In genomic region chr3:128549283-128550112, GRCh38 we compare ENCODE assay signal across 9 cellular contexts. TPM values are rescaled to one million over a fixed set of nuclear protein-coding genes. Genes with fewer than 3 reads are reported as not detected.
DNase-seq lines count a peak whose midpoint lies in the region; ATAC-seq and TF ChIP-seq lines count a peak whose summit lies in the region.
"Had no signal": no experiment of that assay in that cellular context is flagged by ENCODE, and none has a peak within 500 bp of the region (broad histone marks: within the 10 kb centered on the region; RNA-seq: fewer than 3 reads in every experiment).

No MANE protein-coding gene starts in this region.

- no peak overlapping the region for H3K27ac ChIP-seq in A673 (ENCODE audit: low read depth, low read length, poor library complexity, severe bottlenecking)

- no peak overlapping the region for H3K4me3 Mint-ChIP-seq in T-cell
- H3K4me3 Mint-ChIP-seq in CD14-positive monocyte, result peak overlapping the region in 1 of 2 donors; percentile 12
- H3K4me3 Mint-ChIP-seq: B cell had no signal

- intact Hi-C loops in A673 (cut with micrococcal nuclease; ENCODE audit: unreplicated experiment) (no loop called here), mucosa of descending colon (cut with DNase I, micrococcal nuclease) (no loop called here), CD14-positive monocyte (cut with micrococcal nuclease) (no loop called here)

- H3K4me3 ChIP-seq in A673 (ENCODE audit: low read depth, low read length, poor library complexity, severe bottlenecking), result no peak overlapping the region
- H3K4me3 ChIP-seq in mucosa of descending colon, result no peak overlapping the region

- POLR2A ChIA-PET in A673 (lab: Charles Lee; ENCODE audit: low non-redundant PET), result interaction anchor here (0.5 kb wide), 1 partner anchor 25 kb away, joined by 4 read pairs; no protein-coding TSS in a partner anchor
- POLR2A ChIA-PET in T-cell (lab: Charles Lee), result interaction anchor here in 1 of 2 donors (0.5 kb wide), 1 partner anchor 106 kb away, joined by 4 read pairs; no protein-coding TSS in a partner anchor

- BruUV-seq in A673 (replicated peaks; lab: Mats Ljungman, UMichigan), result no TSS peak

- H3K9me3 ChIP-seq in A673 (ENCODE audit: low read depth, low read length, poor library complexity, severe bottlenecking) (no peaks in the 10 kb centered on the region), mucosa of descending colon (no peaks in the 10 kb centered on the region)

- H3K27ac Mint-ChIP-seq in T-cell (no peak overlapping the region), CD14-positive monocyte (no peak overlapping the region)
- H3K27ac Mint-ChIP-seq: B cell had no signal

- TF ChIP-seq CTCF in A673 (conservative IDR thresholded peaks at IDR 0.05; ENCODE audit: low read depth, low read length), result no peak
- TF ChIP-seq CTCF in mucosa of descending colon (IDR thresholded peaks at IDR 0.05), result no peak
- no peak for TF ChIP-seq CTCF in CD14-positive monocyte (IDR thresholded peaks at IDR 0.05)

- no peaks in the 10 kb centered on the region for H3K9me3 Mint-ChIP-seq in T-cell
- peaks cover 0 to 3% (median 0%) of the 10 kb centered on the region in 7 donors for H3K9me3 Mint-ChIP-seq in CD14-positive monocyte

- CTCF ChIA-PET in A673 (lab: Charles Lee) (interaction anchor here (0.6 kb wide), 1 partner anchor 17 kb away, joined by 9 read pairs; no protein-coding TSS in a partner anchor), T-cell (lab: Charles Lee) (no interaction called here)

- H3K36me3 ChIP-seq in A673 (ENCODE audit: insufficient read depth, low read length, poor library complexity, severe bottlenecking) (no peaks in the 10 kb centered on the region), mucosa of descending colon (ENCODE audit: low read depth) (no peaks in the 10 kb centered on the region)

- H3K4me1 Mint-ChIP-seq in T-cell, result peaks cover 0 to 6% (median under 1%) of the 10 kb centered on the region in 3 donors
- peaks cover 20% of the 10 kb centered on the region for H3K4me1 Mint-ChIP-seq in CD14-positive monocyte

- peak; percentile 66 for ATAC-seq in esophagus mucosa
- no peak for ATAC-seq in mucosa of descending colon
- ATAC-seq in T-cell (replicated peaks in 1 of 4), result no peak

- H3K4me1 ChIP-seq in A673 (ENCODE audit: insufficient read depth, low read length, poor library complexity, severe bottlenecking) (peaks cover 11% of the 10 kb centered on the region), mucosa of descending colon (ENCODE audit: low read depth) (no peaks in the 10 kb centered on the region)

- peak; percentile 22 for DNase-seq in A673 (ENCODE audit: low spot score)
- DNase-seq in mucosa of descending colon, result peak in 2 of 3 donors; percentile 14 to 44
- DNase-seq in T-cell, result no peak
- DNase-seq in putamen (ENCODE audit: low spot score), result no peak
- DNase-seq in CD14-positive monocyte (ENCODE audit: low spot score), result no peak
- no peak for DNase-seq in activated effector memory CD4-positive, alpha-beta T cell treated with Interleukin-2 at 50 U/mL for 16 hours

- no peaks in the 10 kb centered on the region for H3K27me3 ChIP-seq in A673 (replicated peaks; ENCODE audit: insufficient read depth, low read depth, low read length, poor library complexity)

- H3K27me3 Mint-ChIP-seq in T-cell (peaks cover 38 to 41% of the 10 kb centered on the region in 2 donors), CD14-positive monocyte (ENCODE audit: low read depth in 3 of 3) (peaks cover 10 to 26% (median 13%) of the 10 kb centered on the region in 3 donors)

- no peaks in the 10 kb centered on the region for H3K36me3 Mint-ChIP-seq in T-cell
- no peaks in the 10 kb centered on the region for H3K36me3 Mint-ChIP-seq in CD14-positive monocyte

TF ChIP-seq in PFSK-1, 5 proteins besides CTCF, POLR2A, EP300 and RAD21:
- TF ChIP-seq, protein P1, sequence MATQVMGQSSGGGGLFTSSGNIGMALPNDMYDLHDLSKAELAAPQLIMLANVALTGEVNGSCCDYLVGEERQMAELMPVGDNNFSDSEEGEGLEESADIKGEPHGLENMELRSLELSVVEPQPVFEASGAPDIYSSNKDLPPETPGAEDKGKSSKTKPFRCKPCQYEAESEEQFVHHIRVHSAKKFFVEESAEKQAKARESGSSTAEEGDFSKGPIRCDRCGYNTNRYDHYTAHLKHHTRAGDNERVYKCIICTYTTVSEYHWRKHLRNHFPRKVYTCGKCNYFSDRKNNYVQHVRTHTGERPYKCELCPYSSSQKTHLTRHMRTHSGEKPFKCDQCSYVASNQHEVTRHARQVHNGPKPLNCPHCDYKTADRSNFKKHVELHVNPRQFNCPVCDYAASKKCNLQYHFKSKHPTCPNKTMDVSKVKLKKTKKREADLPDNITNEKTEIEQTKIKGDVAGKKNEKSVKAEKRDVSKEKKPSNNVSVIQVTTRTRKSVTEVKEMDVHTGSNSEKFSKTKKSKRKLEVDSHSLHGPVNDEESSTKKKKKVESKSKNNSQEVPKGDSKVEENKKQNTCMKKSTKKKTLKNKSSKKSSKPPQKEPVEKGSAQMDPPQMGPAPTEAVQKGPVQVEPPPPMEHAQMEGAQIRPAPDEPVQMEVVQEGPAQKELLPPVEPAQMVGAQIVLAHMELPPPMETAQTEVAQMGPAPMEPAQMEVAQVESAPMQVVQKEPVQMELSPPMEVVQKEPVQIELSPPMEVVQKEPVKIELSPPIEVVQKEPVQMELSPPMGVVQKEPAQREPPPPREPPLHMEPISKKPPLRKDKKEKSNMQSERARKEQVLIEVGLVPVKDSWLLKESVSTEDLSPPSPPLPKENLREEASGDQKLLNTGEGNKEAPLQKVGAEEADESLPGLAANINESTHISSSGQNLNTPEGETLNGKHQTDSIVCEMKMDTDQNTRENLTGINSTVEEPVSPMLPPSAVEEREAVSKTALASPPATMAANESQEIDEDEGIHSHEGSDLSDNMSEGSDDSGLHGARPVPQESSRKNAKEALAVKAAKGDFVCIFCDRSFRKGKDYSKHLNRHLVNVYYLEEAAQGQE (IDR thresholded peaks at IDR 0.05; ENCODE audit: insufficient read depth in 1 of 2, low read depth in 2 of 2, low read length in 2 of 2), result no peak
- TF ChIP-seq FOXP2 (optimal IDR thresholded peaks at IDR 0.05; ENCODE audit: borderline replicate concordance, extremely low read depth, extremely low read length, insufficient read depth), result peak; percentile 47
TF ChIP-seq in PFSK-1: peak in this region for 1.

RNA-seq across cellular contexts. Expression of gene GATA2, which starts 56.5 kb away (rescaled TPM):
- total RNA-seq in A673 (2021) (14.2 and 19.4 TPM in 2 replicates), esophagus mucosa (1.1 TPM), mucosa of descending colon (10 to 100 TPM in 1 of 3 donors, 1 to 10 TPM in 2; 1.6 to 10.1 (median 8.8) TPM), T-cell (1 to 10 TPM in 4 of 5 donors, under 1 TPM in 1; 0.98 to 4.6 (median 3.5) TPM)
- polyA plus RNA-seq in PFSK-1 (2012; ENCODE audit: insufficient read length, low read depth), result 15.5 TPM
- polyA plus RNA-seq in CD14-positive monocyte, result under 1 TPM in 1 of 2 donors, not detected in 1; 0.07 TPM
- total RNA-seq: B cell had no signal

Comparison
In these comparisons a context has a peak if more than half of its experiments do, and no peak if none do; other contexts are left out.
1. DNase-seq: peak in A673 (single experiment) and mucosa of descending colon (2 of 3); none in T-cell (0 of 34), putamen (single experiment), CD14-positive monocyte (single experiment) and activated effector memory CD4-positive, alpha-beta T cell treated with Interleukin-2 at 50 U/mL for 16 hours (single experiment).